26 cellular contexts compared by ENCODE assay signal in genomic region chr11:13999704-14000103, GRCh38.
"Had no signal": no experiment of that assay in that cellular context is flagged by ENCODE, and none has a peak within 500 bp of the region (broad histone marks: within the 10 kb centered on the region; RNA-seq: fewer than 3 reads in every experiment).

No MANE protein-coding gene starts in this region.

- H3K4me3 ChIP-seq: stomach, suprapubic skin, testis, thoracic aorta, thyroid gland, tibial artery, tibial nerve, transverse colon, upper lobe of left lung, upper lobe of right lung, uterus, vagina had no signal

- H3K27ac ChIP-seq: stomach, suprapubic skin, testis, thoracic aorta, thyroid gland, tibial artery, tibial nerve, transverse colon, upper lobe of left lung, upper lobe of right lung, uterus, vagina had no signal

- H3K9me3 ChIP-seq: testis, thyroid gland, upper lobe of right lung, uterus, vagina had no signal

- H3K27me3 ChIP-seq: stomach, suprapubic skin, testis, thyroid gland, tibial artery, tibial nerve, transverse colon, upper lobe of left lung, upper lobe of right lung, uterus, vagina had no signal

- DNase-seq: stimulated activated CD4-positive, alpha-beta T cell treated with anti-CD3 and anti-CD28 coated beads, Interleukin-2, amount 100 ng/mL, for 48 hours; stimulated activated CD4-positive, alpha-beta T cell treated with anti-CD3 and anti-CD28 coated beads, Interleukin-4, amount 100 ng/mL, for 1 hour; stimulated activated CD4-positive, alpha-beta T cell treated with anti-CD3 and anti-CD28 coated beads, Interleukin-4, amount 100 ng/mL, for 24 hours; stimulated activated CD4-positive, alpha-beta T cell treated with anti-CD3 and anti-CD28 coated beads, Interleukin-4, amount 100 ng/mL, for 4 hours; stimulated activated CD8-positive, alpha-beta memory T cell treated with anti-CD3 and anti-CD28 coated beads, Interleukin-4, amount 100 ng/mL, for 48 hours; stimulated activated naive B cell treated with anti-CD40 and anti-IgM and Interleukin-4, amounts not matched to agents 10 μg/mL and 1 μg/mL and 100 μg/mL, for 72 hours; stimulated activated naive CD4-positive, alpha-beta T cell; stimulated activated naive CD4-positive, alpha-beta T cell treated with Interleukin-2 at 50 U/mL for 16 hours; stimulated activated naive CD8-positive, alpha-beta T cell treated with anti-CD3 and anti-CD28 coated beads, Interleukin-15, amount 100 ng/mL, for 72 hours; stimulated activated naive CD8-positive, alpha-beta T cell treated with anti-CD3 and anti-CD28 coated beads, Interleukin-15, Interleukin-2, amounts not matched to agents 100 U/mL and 50 U/mL, for 24 hours; stomach; substantia nigra; testis; thyroid gland; tibial artery; transverse colon; trophoblast cell; upper lobe of left lung; upper lobe of right lung; uterus had no signal

- H3K36me3 ChIP-seq: stomach, suprapubic skin, thoracic aorta, thyroid gland, tibial artery, tibial nerve, transverse colon, upper lobe of left lung, upper lobe of right lung, uterus, vagina had no signal

- H3K4me1 ChIP-seq: suprapubic skin, testis, thyroid gland, tibial artery, tibial nerve, upper lobe of left lung, upper lobe of right lung, uterus, vagina had no signal

- ATAC-seq: stimulated activated effector memory CD8-positive, alpha-beta T cell treated with anti-CD3 and anti-CD28 coated beads, Interleukin-12 subunit alpha, Interleukin-12 subunit beta, amount 100 ng/mL, for 72 hours; stimulated activated memory B cell treated with anti-CD40 and anti-IgM and Interleukin-4, amounts not matched to agents 10 μg/mL and 1 μg/mL and 100 μg/mL, for 72 hours; stimulated activated naive B cell treated with anti-CD40 and anti-IgM and Interleukin-4, amounts not matched to agents 10 μg/mL and 1 μg/mL and 100 μg/mL, for 72 hours; stimulated activated naive CD8-positive, alpha-beta T cell treated with anti-CD3 and anti-CD28 coated beads, Interleukin-15, amount 100 ng/mL, for 72 hours; stimulated activated naive CD8-positive, alpha-beta T cell treated with anti-CD3 and anti-CD28 coated beads, Interleukin-15, Interleukin-2, amounts not matched to agents 100 U/mL and 50 U/mL, for 24 hours; upper lobe of right lung had no signal
